26 cellular contexts compared by ENCODE assay signal in the genomic region with DNA sequence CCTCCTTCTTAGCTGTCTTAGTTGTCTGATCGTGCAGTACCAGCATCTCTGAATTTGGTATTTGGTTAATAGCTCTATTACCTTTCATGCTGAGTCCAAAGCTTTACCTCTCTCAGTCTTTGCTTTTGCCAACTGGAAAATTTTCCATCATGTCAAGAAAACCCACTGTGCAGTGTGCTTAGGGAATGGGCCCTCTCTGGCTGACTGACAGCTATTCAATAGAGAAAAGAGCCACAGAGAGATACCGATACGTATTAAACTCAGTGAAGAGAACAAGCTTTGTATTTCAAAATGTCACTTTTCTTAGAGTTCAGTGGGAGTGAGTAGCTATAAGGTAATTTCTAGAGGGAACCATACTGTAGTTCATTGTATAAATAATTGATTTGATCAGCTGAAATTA.
DNase-seq lines count a peak whose midpoint lies in the region; TF ChIP-seq lines count a peak whose summit lies in the region.
"Had no signal": no experiment of that assay in that cellular context is flagged by ENCODE, and none has a peak within 500 bp of the region (broad histone marks: within the 10 kb centered on the region; RNA-seq: fewer than 3 reads in every experiment).

No MANE protein-coding gene starts in this region.

- no TSS peak for BruUV-seq in OCI-LY7 (replicated peaks; lab: Mats Ljungman, UMichigan)

- H2AFZ ChIP-seq in OCI-LY7 (ENCODE audit: low read length), result peak overlapping the region; percentile 26; the same call in 1 of the 2 replicates

- H3K9me3 Mint-ChIP-seq in nephron progenitor cell (no peaks in the 10 kb centered on the region), neural crest cell (no peaks in the 10 kb centered on the region)
- H3K9me3 Mint-ChIP-seq: CD14-positive monocyte had no signal

- H3K27ac ChIP-seq in OCI-LY7 (ENCODE audit: low read depth, low read length, poor library complexity, severe bottlenecking) (no peak overlapping the region), RWPE1 (no peak overlapping the region)
- H3K27ac ChIP-seq: BLaER1 had no signal

- H3K4me3 Mint-ChIP-seq in nephron progenitor cell (no peak overlapping the region), neural crest cell (no peak overlapping the region)
- H3K4me3 Mint-ChIP-seq: CD14-positive monocyte; CD4-positive, alpha-beta memory T cell; CD4-positive, CD25-positive, alpha-beta regulatory T cell; CD8-positive, alpha-beta memory T cell had no signal

- TF ChIP-seq CTCF in OCI-LY7 (conservative IDR thresholded peaks at IDR 0.05; ENCODE audit: low read length) (no peak), nephron progenitor cell (IDR thresholded peaks at IDR 0.05) (no peak), neural crest cell (conservative IDR thresholded peaks at IDR 0.05) (no peak), RWPE1 (conservative IDR thresholded peaks at IDR 0.05; ENCODE audit: low read depth) (no peak)

- DNase-seq in OCI-LY7 (ENCODE audit: low spot score), result no peak
- no peak for DNase-seq in nephron progenitor cell
- no peak for DNase-seq in neural crest cell (ENCODE audit: low read depth, low spot score)
- DNase-seq in retina, result peak; percentile 28
- DNase-seq in stimulated activated CD4-positive, alpha-beta T cell treated with anti-CD3 and anti-CD28 coated beads, Interleukin-12 subunit alpha, Interleukin-12 subunit beta, amount 100 ng/mL, for 4 hours, result no peak
- DNase-seq in RWPE1 (ENCODE audit: low spot score), result no peak
- DNase-seq in superior temporal gyrus (ENCODE audit: extremely low spot score), result no peak
- DNase-seq in NCI-H1417 treated with DMSO at 0.1 percent for 48 hours (lab: John Stamatoyannopoulos, UW), result no peak
- DNase-seq: 8988T; ACHN; BE2C; C1 segment of cervical spinal cord; CD4-positive, alpha-beta memory T cell; CD4-positive, CD25-positive, alpha-beta regulatory T cell; CD8-positive, alpha-beta memory T cell; COR-L47; DMS 273 treated with DMSO at 0.1 percent for 48 hours; DMS153; DMS53; DMS79; DND-41; EL; GDM1 had no signal

- H3K4me1 Mint-ChIP-seq in nephron progenitor cell (peaks cover 24% of the 10 kb centered on the region), neural crest cell (peaks cover 4% of the 10 kb centered on the region)
- H3K4me1 Mint-ChIP-seq: CD14-positive monocyte; CD4-positive, alpha-beta memory T cell; CD4-positive, CD25-positive, alpha-beta regulatory T cell; CD8-positive, alpha-beta memory T cell had no signal

- CTCF ChIA-PET in OCI-LY7 (lab: Charles Lee; ENCODE audit: unreplicated experiment) (no interaction called here), RWPE1 (lab: Yijun Ruan, JAX) (interaction anchor here (0.7 kb wide), 1 partner anchor 145 kb away, joined by 3 read pairs; no protein-coding TSS in a partner anchor)

- no peak overlapping the region for H3K4me3 ChIP-seq in OCI-LY7 (ENCODE audit: low read depth, low read length, poor library complexity, severe bottlenecking)
- H3K4me3 ChIP-seq: BLaER1, GM12878 had no signal

- H3K27me3 Mint-ChIP-seq in nephron progenitor cell (ENCODE audit: low read depth, poor library complexity) (no peaks in the 10 kb centered on the region), neural crest cell (ENCODE audit: low read depth) (no peaks in the 10 kb centered on the region)
- H3K27me3 Mint-ChIP-seq: CD4-positive, alpha-beta memory T cell; CD4-positive, CD25-positive, alpha-beta regulatory T cell; CD8-positive, alpha-beta memory T cell had no signal

- intact Hi-C loops in OCI-LY7 (cut with micrococcal nuclease; ENCODE audit: unreplicated experiment), result no loop called here

- H4K20me1 ChIP-seq in OCI-LY7 (ENCODE audit: insufficient read depth, low read length), result no peaks in the 10 kb centered on the region
- H4K20me1 ChIP-seq: BLaER1 had no signal

- no peaks in the 10 kb centered on the region for H3K36me3 Mint-ChIP-seq in nephron progenitor cell (ENCODE audit: low read depth)
- no peaks in the 10 kb centered on the region for H3K36me3 Mint-ChIP-seq in neural crest cell (ENCODE audit: low read depth)
- H3K36me3 Mint-ChIP-seq: CD14-positive monocyte; CD4-positive, alpha-beta memory T cell; CD4-positive, CD25-positive, alpha-beta regulatory T cell; CD8-positive, alpha-beta memory T cell had no signal

- H3K4me2 ChIP-seq in OCI-LY7 (ENCODE audit: low read length), result no peak overlapping the region
- H3K4me2 ChIP-seq: BLaER1 had no signal

- POLR2A ChIA-PET in OCI-LY7 (lab: Charles Lee), result interaction anchor here (1.1 to 1.2 kb wide), 2 partner anchors 9 to 12 kb away, joined by 5 read pairs; no protein-coding TSS in a partner anchor
- POLR2A ChIA-PET in RWPE1 (lab: Yijun Ruan, JAX; ENCODE audit: low non-redundant PET), result no interaction called here

- H3K9me2 ChIP-seq in OCI-LY7 (ENCODE audit: insufficient read depth, low read length), result no peaks in the 10 kb centered on the region

- no peaks in the 10 kb centered on the region for H3K9me3 ChIP-seq in OCI-LY7 (ENCODE audit: low read length)
- H3K9me3 ChIP-seq: BE2C, BLaER1 had no signal

- H3K36me3 ChIP-seq in OCI-LY7 (ENCODE audit: insufficient read depth, low read length), result no peaks in the 10 kb centered on the region
- H3K36me3 ChIP-seq: BE2C, BLaER1 had no signal

- H3K27ac Mint-ChIP-seq in nephron progenitor cell, result peak overlapping the region; percentile 40
- H3K27ac Mint-ChIP-seq in neural crest cell (ENCODE audit: unreplicated experiment), result peak overlapping the region; percentile 9
- H3K27ac Mint-ChIP-seq: CD14-positive monocyte; CD4-positive, alpha-beta memory T cell; CD4-positive, CD25-positive, alpha-beta regulatory T cell; CD8-positive, alpha-beta memory T cell had no signal

- H3K4me1 ChIP-seq in OCI-LY7 (ENCODE audit: insufficient read depth, low read length, poor library complexity, severe bottlenecking), result no peaks in the 10 kb centered on the region
- H3K4me1 ChIP-seq: BLaER1 had no signal

- H3K79me2 ChIP-seq in OCI-LY7 (ENCODE audit: insufficient read depth, low read depth, low read length), result no peaks in the 10 kb centered on the region
